Comparison of ENCODE assay signal across 7 cellular contexts in the genomic region with DNA sequence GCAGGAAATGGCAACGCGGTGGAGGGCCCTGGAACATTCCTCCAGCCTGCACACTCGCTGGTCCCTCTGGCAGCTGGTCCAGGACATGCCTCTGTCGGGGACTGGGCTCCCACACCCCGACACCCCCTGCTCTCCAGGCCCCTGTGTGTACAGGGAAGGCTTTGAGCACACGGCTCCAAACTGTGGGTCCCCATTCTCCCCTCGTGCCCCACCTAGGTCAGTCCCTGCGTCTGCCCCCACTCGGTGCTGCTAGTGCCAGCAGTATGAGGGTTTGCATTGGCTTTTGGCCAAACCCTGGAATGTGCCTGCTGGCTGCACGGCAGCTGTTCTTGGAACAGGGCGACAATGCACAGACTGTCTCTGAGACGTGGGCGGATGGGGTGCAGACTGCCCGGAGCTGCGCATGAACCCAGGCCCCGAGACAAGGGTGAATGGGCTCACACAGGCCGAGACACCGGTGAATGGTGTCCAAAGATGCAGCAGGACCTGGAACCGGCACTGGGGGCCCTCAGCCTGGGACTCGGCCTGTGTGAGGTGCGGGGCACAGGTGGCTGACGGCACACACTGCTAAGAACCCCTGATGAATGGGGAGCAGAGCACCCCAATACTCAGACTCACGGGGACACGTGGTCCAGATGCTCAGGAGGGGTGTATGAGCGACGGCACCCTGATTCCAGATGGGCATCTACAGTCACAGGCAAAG. TPM values are rescaled to one million over a fixed set of nuclear protein-coding genes. Genes with fewer than 3 reads are reported as not detected.
DNase-seq lines count a peak whose midpoint lies in the region; ATAC-seq and TF ChIP-seq lines count a peak whose summit lies in the region.

No MANE protein-coding gene starts in this region.

- peaks cover 4% of the 10 kb centered on the region; the same call in 1 of the 2 replicates for H3K4me1 Mint-ChIP-seq in WTC11

- H3K36me3 Mint-ChIP-seq in WTC11, result no peaks in the 10 kb centered on the region

- TF ChIP-seq EP300 in tibial nerve (IDR thresholded peaks at IDR 0.05), result peak; percentile 65 to 98

- no peak overlapping the region for H3K4me3 Mint-ChIP-seq in WTC11

- H3K27me3 Mint-ChIP-seq in WTC11 (ENCODE audit: low read depth), result no peaks in the 10 kb centered on the region; the same call in 1 of the 2 replicates

- H3K36me3 ChIP-seq in MG63 (no peaks in the 10 kb centered on the region), adrenal gland (replicated peaks in 1 of 2) (no peaks in the 10 kb centered on the region), tibial nerve (no peaks in the 10 kb centered on the region)

- DNase-seq in MG63 (peak; percentile 86), adrenal gland (peak in 4 of 7 donors; percentile 27 to 64 (median 50)), hypothalamus (lab: John Stamatoyannopoulos, UW) (peak in 31 of 51 donors; percentile 8 to 74 (median 46)), tibial nerve (ENCODE audit: low spot score in 2 of 2) (peak; percentile 38 to 59), WTC11 (ENCODE audit: low spot score) (no peak)

- H3K4me3 ChIP-seq in MG63 (no peak overlapping the region), adrenal gland (no peak overlapping the region), tibial nerve (no peak overlapping the region)

- H3K27ac ChIP-seq in adrenal gland (peak overlapping the region in 1 of 5 donors; percentile 49), tibial nerve (peak overlapping the region; percentile 73 to 91 (median 82))

- POLR2A ChIA-PET in WTC11 (lab: Charles Lee), result no interaction called here

- no peak for TF ChIP-seq CTCF in adrenal gland (IDR thresholded peaks at IDR 0.05)
- TF ChIP-seq CTCF in tibial nerve (IDR thresholded peaks at IDR 0.05), result no peak
- no peak for TF ChIP-seq CTCF in WTC11 (IDR thresholded peaks at IDR 0.05)

- no peaks in the 10 kb centered on the region for H3K9me3 Mint-ChIP-seq in WTC11

- ATAC-seq in WTC11, result no peak
- ATAC-seq in GM18861 (IDR thresholded peaks at IDR 0.05; ENCODE audit: unreplicated experiment), result no peak
- ATAC-seq in GM18502 (IDR thresholded peaks at IDR 0.05; ENCODE audit: poor library complexity, unreplicated experiment), result no peak

- H3K9me3 ChIP-seq in MG63 (no peaks in the 10 kb centered on the region), adrenal gland (replicated peaks in 1 of 3) (no peaks in the 10 kb centered on the region), tibial nerve (no peaks in the 10 kb centered on the region)

- intact Hi-C loops in adrenal gland (cut with DNase I), result no loop called here

- H3K27me3 ChIP-seq in MG63 (no peaks in the 10 kb centered on the region), adrenal gland (peaks cover 4% of the 10 kb centered on the region), tibial nerve (no peaks in the 10 kb centered on the region)

- TF ChIP-seq POLR2A in adrenal gland (IDR thresholded peaks at IDR 0.05), result no peak
- peak in 1 of 2 donors; percentile 18 for TF ChIP-seq POLR2A in tibial nerve (IDR thresholded peaks at IDR 0.05)

- CTCF ChIA-PET in WTC11 (lab: Charles Lee), result interaction anchor here (0.8 to 5.6 kb wide), 6 partner anchors 13 to 329 kb away, joined by 3 to 93 read pairs (median 6); no protein-coding TSS in a partner anchor

- 63 to 73% (median 65%) methylated on average over 20 to 26 of the region's 26 CpGs for WGBS in adrenal gland, 4 donors
- 22 to 38% methylated on average over 21 to 23 of the region's 26 CpGs for WGBS in tibial nerve, 2 donors

- H3K27ac Mint-ChIP-seq in WTC11, result no peak overlapping the region

- H3K4me1 ChIP-seq in adrenal gland (replicated peaks in 1 of 2) (peaks cover under 1 to 2% of the 10 kb centered on the region in 2 donors), tibial nerve (peaks cover 0 to 90% (median 41%) of the 10 kb centered on the region in 4 donors)

TF ChIP-seq in WTC11, 78 proteins besides CTCF, POLR2A, EP300 and RAD21:
- TF ChIP-seq MLX (CRISPR knock-in tag; IDR thresholded peaks at IDR 0.05) (no peak), ZNF396 (CRISPR knock-in tag; IDR thresholded peaks at IDR 0.05; ENCODE audit: borderline replicate concordance) (no peak), FOXP4 (CRISPR knock-in tag; IDR thresholded peaks at IDR 0.05) (no peak), JUN (CRISPR knock-in tag; IDR thresholded peaks at IDR 0.05) (no peak), NR1H2 (CRISPR knock-in tag; IDR thresholded peaks at IDR 0.05) (no peak), ZNF532 (CRISPR knock-in tag; IDR thresholded peaks at IDR 0.05; ENCODE audit: borderline replicate concordance) (no peak)

RNA-seq across cellular contexts. Expression of gene SYT8, which starts 7.5 kb away (rescaled TPM):
- not detected in 2 replicates for total RNA-seq in MG63 (2014; rRNA removed; shearing (Covaris generic); ENCODE audit: low replicate concordance)
- total RNA-seq in adrenal gland (1 to 10 TPM in 1 of 8 donors, under 1 TPM in 1, not detected in 6; 0.61 to 1.2 TPM), tibial nerve (1 to 10 TPM in 2 of 4 donors, under 1 TPM in 1, not detected in 1; 0.39 to 4.2 (median 1.0) TPM), WTC11 (2021) (0.37 TPM in 1 of 3 replicates, not detected in the others)
- 1 to 10 TPM in 1 of 3 donors, under 1 TPM in 1, not detected in 1; 0.91 to 3.1 TPM for polyA plus RNA-seq in adrenal gland

RNA-seq across cellular contexts. Expression of gene TNNI2, which starts 11.5 kb away (rescaled TPM):
- total RNA-seq in MG63 (2014; rRNA removed; shearing (Covaris generic); ENCODE audit: low replicate concordance), result not detected in 2 replicates
- 1 to 10 TPM in 3 of 8 donors, under 1 TPM in 2, not detected in 3; 0.55 to 4.2 (median 1.4) TPM for total RNA-seq in adrenal gland
- polyA plus RNA-seq in adrenal gland, result 10 to 100 TPM in 2 of 3 donors, 1 to 10 TPM in 1; 1.9 to 21.8 (median 12.0) TPM
- total RNA-seq in tibial nerve, result not detected
- total RNA-seq in WTC11 (2021), result 0.41 TPM in 1 of 3 replicates, not detected in the others

RNA-seq across cellular contexts. Expression of gene LSP1, which starts 25.6 kb away (rescaled TPM):
- total RNA-seq in MG63 (2014; rRNA removed; shearing (Covaris generic); ENCODE audit: low replicate concordance), result 41.7 and 66.6 TPM in 2 replicates
- total RNA-seq in adrenal gland, result 100 to 1,000 TPM; 158 to 323 (median 250) TPM
- polyA plus RNA-seq in adrenal gland, result 1,000 to 10,000 TPM in 1 of 3 donors, 100 to 1,000 TPM in 2; 319 to 1,341 (median 324) TPM
- total RNA-seq in tibial nerve, result 10 to 100 TPM; 36.9 to 69.0 (median 50.2) TPM
- 0.77 to 1.7 TPM (median 1.0 TPM) in 3 replicates for total RNA-seq in WTC11 (2021)

Comparison
In these comparisons a context has a peak if more than half of its experiments do, and no peak if none do; other contexts are left out.
1. RNA of gene LSP1, which starts 25.6 kb away (total RNA-seq): 158 to 323 TPM in adrenal gland, 41.7 to 66.6 TPM in MG63 and 36.9 to 69.0 TPM in tibial nerve; 0.77 to 1.7 TPM in WTC11; every median in the first group is over 10 times any median in the second.